8 cellular contexts compared by ENCODE assay signal in genomic region chrX:102659790-102660757, GRCh38. TPM values are rescaled to one million over a fixed set of nuclear protein-coding genes. Genes with fewer than 3 reads are reported as not detected.
DNase-seq lines count a peak whose midpoint lies in the region; ATAC-seq and TF ChIP-seq lines count a peak whose summit lies in the region.

No MANE protein-coding gene starts in this region.

- DNase-seq in Caki2 (ENCODE audit: low read depth) (peak; percentile 73), T-cell (peak; percentile 61 to 86 (median 77)), hippocampal formation (lab: John Stamatoyannopoulos, UW) (peak; percentile 43 to 79), renal cortical epithelial cell (ENCODE audit: low read depth) (peak; percentile 50), aorta (peak; percentile 92 to 94)

- POLR2A ChIA-PET in T-cell (lab: Charles Lee): interaction anchor here (0.6 to 0.7 kb wide), 2 partner anchors 10 to 56 kb away, joined by 3 to 5 read pairs; no protein-coding TSS in a partner anchor

- in situ Hi-C loops in Caki2 (cut with HindIII; ENCODE audit: low pct_unique_long_range_greater_than_20kb, low sequenced_read_pairs): no loop called here

- peak overlapping the region; percentile 8 to 60 for H3K4me3 ChIP-seq in aorta (ENCODE audit: low read length in 2 of 2)

- intact Hi-C loops in aorta (cut with DNase I): loop anchor here in 1 of 2 donors (10.0 kb wide), 1 partner anchor 725 kb away; the partner anchor contains the start of gene ZMAT1

- H3K27me3 Mint-ChIP-seq in T-cell: no peaks in the 10 kb centered on the region

- TF ChIP-seq EP300 in Ishikawa (IDR thresholded peaks at IDR 0.05; ENCODE audit: borderline replicate concordance): no peak

- ATAC-seq in GM21528 (IDR thresholded peaks at IDR 0.05; ENCODE audit: low FRiP score, unreplicated experiment) (peak; percentile 98), T-cell (replicated peaks in 1 of 4) (peak; percentile 91 to 97 (median 96)), aorta (ENCODE audit: low FRiP score) (peak; percentile 90)

- CTCF ChIA-PET in T-cell (lab: Charles Lee): interaction anchor here (0.6 kb wide), 2 partner anchors 66 to 524 kb away, joined by 3 read pairs; no protein-coding TSS in a partner anchor

- H3K4me1 ChIP-seq in aorta (ENCODE audit: control insufficient read depth in 1 of 2, insufficient read depth in 2 of 2, low read length in 2 of 2): no peaks in the 10 kb centered on the region

- peak overlapping the region; percentile 16 for H3K27ac ChIP-seq in angular gyrus (ENCODE audit: low read depth, low read length)
- peak overlapping the region in 1 of 2 donors; percentile 33 for H3K27ac ChIP-seq in aorta (ENCODE audit: low read depth in 1 of 2, low read length in 2 of 2)

- peak overlapping the region; percentile 88 to 92 for H3K27ac Mint-ChIP-seq in T-cell

- no peaks in the 10 kb centered on the region for H3K9me3 ChIP-seq in aorta (ENCODE audit: control insufficient read depth, low read length)

- TF ChIP-seq RAD21 in Ishikawa (IDR thresholded peaks at IDR 0.05; ENCODE audit: low read depth): no peak

- H3K9me3 Mint-ChIP-seq in T-cell: peaks cover 0 to 7% (median 0%) of the 10 kb centered on the region in 3 donors

- WGBS in aorta, 2 donors: 4 to 26% methylated on average over 27 of the region's 27 CpGs

- H3K36me3 Mint-ChIP-seq in T-cell: peaks cover 32% of the 10 kb centered on the region

- H3K4me3 Mint-ChIP-seq in T-cell: peak overlapping the region; percentile 80 to 87 (median 83)

- peaks cover 25 to 38% (median 34%) of the 10 kb centered on the region in 3 donors for H3K4me1 Mint-ChIP-seq in T-cell

- H3K36me3 ChIP-seq in aorta (ENCODE audit: control insufficient read depth in 1 of 2, insufficient read depth in 2 of 2, low read length in 1 of 2): no peaks in the 10 kb centered on the region

- no peaks in the 10 kb centered on the region for H3K27me3 ChIP-seq in aorta (ENCODE audit: control insufficient read depth in 1 of 2, insufficient read depth in 2 of 2, low read length in 1 of 2)

TF ChIP-seq in Ishikawa, 13 proteins besides CTCF, POLR2A, EP300 and RAD21:
- TF ChIP-seq FOXM1 (IDR thresholded peaks at IDR 0.05; ENCODE audit: borderline replicate concordance, low read depth) (no peak), ZBTB7A (IDR thresholded peaks at IDR 0.05; ENCODE audit: low read depth) (no peak), USF1 (IDR thresholded peaks at IDR 0.05) (peak; percentile 99), EGR1 (IDR thresholded peaks at IDR 0.05) (no peak), REST (IDR thresholded peaks at IDR 0.05; ENCODE audit: low read depth) (no peak), CREB1 (IDR thresholded peaks at IDR 0.05; ENCODE audit: low read depth) (no peak), TCF12 (IDR thresholded peaks at IDR 0.05; ENCODE audit: low read depth) (no peak), NFIC (IDR thresholded peaks at IDR 0.05) (no peak), MAX (IDR thresholded peaks at IDR 0.05) (peak; percentile 86), YY1 (IDR thresholded peaks at IDR 0.05; ENCODE audit: low read depth) (no peak), TAF1 (IDR thresholded peaks at IDR 0.05; ENCODE audit: low read depth) (peak; percentile 69), CEBPB (IDR thresholded peaks at IDR 0.05) (no peak), TEAD4 (IDR thresholded peaks at IDR 0.05) (no peak)
TF ChIP-seq in Ishikawa: peak in this region for 3.

RNA-seq across cellular contexts. Expression of gene GPRASP1, which starts 8.8 kb away (rescaled TPM):
- not detected in 2 replicates for total RNA-seq in Caki2 (2014; rRNA removed; shearing (Covaris generic); ENCODE audit: low replicate concordance)
- total RNA-seq in T-cell (10 to 100 TPM; 32.6 to 69.1 (median 36.0) TPM), renal cortical epithelial cell (0.35 and 2.5 TPM in 2 replicates), aorta (10 to 100 TPM; 19.9 to 27.3 TPM)
- 10 to 100 TPM in 1 of 2 donors, 1 to 10 TPM in 1; 3.3 to 17.0 TPM for polyA plus RNA-seq in aorta

RNA-seq across cellular contexts. Expression of gene GPRASP2, which starts 52.2 kb away (rescaled TPM):
- total RNA-seq in Caki2 (2014; rRNA removed; shearing (Covaris generic); ENCODE audit: low replicate concordance): 4.8 and 27.3 TPM in 2 replicates
- total RNA-seq in T-cell (1 to 10 TPM; 1.3 to 3.1 (median 1.4) TPM), renal cortical epithelial cell (11.5 and 13.2 TPM in 2 replicates), aorta (10 to 100 TPM; 10.7 to 15.3 TPM)
- polyA plus RNA-seq in aorta: 1 to 10 TPM; 6.6 to 7.4 TPM
